ENCODE assay signal across 9 cellular contexts in genomic region chr9:6024035-6024554, GRCh38. TPM values are rescaled to one million over a fixed set of nuclear protein-coding genes. Genes with fewer than 3 reads are reported as not detected.
A peak's percentile ranks its signal among the peaks of the same experiment; 100 is the strongest.
DNase-seq lines count a peak whose midpoint lies in the region; ATAC-seq, FAIRE-seq and TF ChIP-seq lines count a peak whose summit lies in the region.
"Had no signal": no experiment of that assay in that cellular context is flagged by ENCODE, and none has a peak within 500 bp of the region (broad histone marks: within the 10 kb centered on the region; RNA-seq: fewer than 3 reads in every experiment).

No MANE protein-coding gene starts in this region.

- peak overlapping the region; percentile 94 for H3K4me2 ChIP-seq in IMR-90 (ENCODE audit: low read depth, low read length)
- peak overlapping the region; percentile 68 for H3K4me2 ChIP-seq in keratinocyte (ENCODE audit: control insufficient read depth, extremely low read depth, insufficient read depth, low read depth, low read length)

- no peak overlapping the region for H3K14ac ChIP-seq in IMR-90 (replicated peaks; ENCODE audit: low read depth, low read length)

- ATAC-seq in GM18858 (IDR thresholded peaks at IDR 0.05; ENCODE audit: unreplicated experiment) (peak; percentile 68), IMR-90 (ENCODE audit: low read depth) (peak; percentile 51; the same call in 1 of the 2 replicates)

- H3K79me2 ChIP-seq in keratinocyte (ENCODE audit: control insufficient read depth, insufficient read depth, low read length): no peaks in the 10 kb centered on the region

- no peak overlapping the region for H3K4ac ChIP-seq in IMR-90 (ENCODE audit: low read depth, low read length)

- H3K9ac ChIP-seq in IMR-90 (ENCODE audit: low read depth, low read length) (0 out of 2 replicates have a peak overlapping the region, but pooled peaks have one; percentile 51), keratinocyte (ENCODE audit: control insufficient read depth, extremely low read depth, insufficient read depth, low read length) (no peak overlapping the region)

- no peaks in the 10 kb centered on the region for H3K79me1 ChIP-seq in IMR-90 (ENCODE audit: low read depth in 1 of 2, low read length in 2 of 2)

- WGBS in IMR-90 (ENCODE audit: extremely low coverage in 2 of 2, insufficient read length in 1 of 2), 2 experiments: no CpG with 5 or more reads among the region's 4 CpGs

- in situ Hi-C loops in IMR-90 (cut with MboI; ENCODE audit: low sequenced_read_pairs): no loop called here

- no peaks in the 10 kb centered on the region for H3K9me1 ChIP-seq in IMR-90 (ENCODE audit: insufficient read depth, low read length)
- no peaks in the 10 kb centered on the region for H3K9me1 ChIP-seq in keratinocyte (ENCODE audit: control insufficient read depth, extremely low read depth, insufficient read depth, low read length)

- H2BK15ac ChIP-seq in IMR-90 (ENCODE audit: low read depth, low read length): no peak overlapping the region

- no peak overlapping the region for H2BK120ac ChIP-seq in IMR-90 (ENCODE audit: low read depth, low read length)

- POLR2A ChIA-PET in IMR-90 (lab: Charles Lee; ENCODE audit: unreplicated experiment): interaction anchor here (0.5 kb wide), 1 partner anchor 1031 kb away, joined by 3 read pairs; no protein-coding TSS in a partner anchor

- peak; percentile 42 for DNase-seq in D341Med (ENCODE audit: low spot score)
- DNase-seq in IMR-90: no peak
- no peak for DNase-seq in keratinocyte (ENCODE audit: low read depth, low spot score)
- DNase-seq in urothelium cell line (ENCODE audit: low spot score): peak; percentile 15
- DNase-seq in RCC 7860 (ENCODE audit: low spot score): no peak
- DNase-seq in activated effector memory CD4-positive, alpha-beta T cell treated with Interleukin-2 at 50 U/mL for 16 hours: no peak

- H3K27ac ChIP-seq in IMR-90 (ENCODE audit: insufficient read depth, low read length): no peak overlapping the region
- no peak overlapping the region for H3K27ac ChIP-seq in keratinocyte (ENCODE audit: control insufficient read depth, insufficient read depth, low read length)
- H3K27ac ChIP-seq: skin epidermis had no signal

- H2BK20ac ChIP-seq in IMR-90 (ENCODE audit: low read depth, low read length): no peak overlapping the region

- no peak overlapping the region for H2AK5ac ChIP-seq in IMR-90 (ENCODE audit: low read depth, low read length)

- H3K18ac ChIP-seq in IMR-90 (ENCODE audit: low read depth, low read length): no peak overlapping the region

- CTCF ChIA-PET in IMR-90 (lab: Yijun Ruan, JAX): interaction anchor here (0.7 to 1.1 kb wide), 2 partner anchors 191 to 739 kb away, joined by 3 read pairs; partner anchors contain the start of gene ERMP1

- H4K5ac ChIP-seq in IMR-90 (ENCODE audit: low read depth, low read length): no peak overlapping the region

- no peak overlapping the region for H3K23ac ChIP-seq in IMR-90 (ENCODE audit: low read depth, low read length)

- no peaks in the 10 kb centered on the region for H3K36me3 ChIP-seq in IMR-90 (ENCODE audit: control insufficient read depth, insufficient read depth, low read length)
- H3K36me3 ChIP-seq in keratinocyte (ENCODE audit: control insufficient read depth in 2 of 2, extremely low read depth in 1 of 2, insufficient read depth in 2 of 2, low read length in 2 of 2): no peaks in the 10 kb centered on the region

- no peaks in the 10 kb centered on the region for H3K9me3 ChIP-seq in IMR-90 (ENCODE audit: control insufficient read depth, insufficient read depth, low read length)
- H3K9me3 ChIP-seq in keratinocyte (ENCODE audit: control insufficient read depth, low read depth, low read length): no peaks in the 10 kb centered on the region

- H3K27me3 ChIP-seq in IMR-90 (ENCODE audit: control insufficient read depth, insufficient read depth, low read length): peaks cover 8% of the 10 kb centered on the region
- H3K27me3 ChIP-seq in keratinocyte (ENCODE audit: control insufficient read depth, extremely low read depth, insufficient read depth, low read length): no peaks in the 10 kb centered on the region

- H3K56ac ChIP-seq in IMR-90 (ENCODE audit: extremely low read depth, insufficient read depth, low read length): no peak overlapping the region

- dilution Hi-C loops in IMR-90 (cut with HindIII; ENCODE audit: low sequenced_read_pairs, unreplicated experiment) (no loop called here), keratinocyte (cut with MboI; ENCODE audit: extremely low pct_ligation_motif_present, low sequenced_read_pairs) (no loop called here)

- TF ChIP-seq CTCF in IMR-90 (conservative IDR thresholded peaks at IDR 0.05; ENCODE audit: low read depth, low read length) (peak; percentile 28; the same call in 1 of the 2 replicates), WI38 (IDR thresholded peaks at IDR 0.05; ENCODE audit: low read depth, low read length) (peak; percentile 52), keratinocyte (optimal IDR thresholded peaks at IDR 0.05 in 1 of 3, IDR thresholded peaks at IDR 0.05 in 1 of 3, conservative IDR thresholded peaks at IDR 0.05 in 1 of 3; ENCODE audit: extremely low read depth in 1 of 3, insufficient read depth in 2 of 3, low read length in 3 of 3) (peak; percentile 34 to 61 (median 59))

- TF ChIP-seq POLR2A in IMR-90 (IDR thresholded peaks at IDR 0.05; ENCODE audit: low read depth, low read length): no peak

- H4K91ac ChIP-seq in IMR-90 (ENCODE audit: insufficient read depth, low read depth, low read length): no peak overlapping the region

- FAIRE-seq in keratinocyte (lab: Jason Lieb, UNC) (no peak), urothelium cell line (lab: Jason Lieb, UNC) (no peak), RCC 7860 (lab: Jason Lieb, UNC) (no peak)

- no peak overlapping the region for H4K8ac ChIP-seq in IMR-90 (ENCODE audit: low read depth in 2 of 2, low read length in 2 of 2)

- H4K20me1 ChIP-seq in IMR-90 (ENCODE audit: insufficient read depth, low read length): no peaks in the 10 kb centered on the region
- no peaks in the 10 kb centered on the region for H4K20me1 ChIP-seq in keratinocyte (ENCODE audit: control insufficient read depth, extremely low read depth, insufficient read depth, low read length)

- intact Hi-C loops in IMR-90 (cut with micrococcal nuclease): no loop called here

- peak overlapping the region; percentile 89 for H2AFZ ChIP-seq in IMR-90 (replicated peaks; ENCODE audit: low read length, poor library complexity)
- peak overlapping the region; percentile 85 for H2AFZ ChIP-seq in keratinocyte (ENCODE audit: control insufficient read depth, low read length)

- no peak overlapping the region for H2AK9ac ChIP-seq in IMR-90 (replicated peaks; ENCODE audit: low read depth, low read length, poor library complexity)

- BruUV-seq in IMR-90 (replicated peaks; lab: Mats Ljungman, UMichigan): no TSS peak

- H2BK5ac ChIP-seq in IMR-90 (ENCODE audit: low read depth, low read length, poor library complexity, severe bottlenecking): no peak overlapping the region

- no peak overlapping the region for H3K4me3 ChIP-seq in IMR-90 (ENCODE audit: insufficient read depth, low read depth, low read length)
- 0 out of 2 replicates have a peak overlapping the region, but pooled peaks have one; percentile 12 for H3K4me3 ChIP-seq in WI38 (ENCODE audit: low read depth, low read length)
- no peak overlapping the region for H3K4me3 ChIP-seq in keratinocyte (ENCODE audit: control insufficient read depth in 2 of 3, extremely low read depth in 1 of 3, insufficient read depth in 2 of 3, low read depth in 1 of 3, low read length in 3 of 3)
- H3K4me3 ChIP-seq: skin epidermis had no signal

- no peak for TF ChIP-seq RAD21 in IMR-90 (IDR thresholded peaks at IDR 0.05; ENCODE audit: low read length)

- no peaks in the 10 kb centered on the region for H3K4me1 ChIP-seq in IMR-90 (ENCODE audit: control insufficient read depth, insufficient read depth, low read length)
- peaks cover 2% of the 10 kb centered on the region for H3K4me1 ChIP-seq in keratinocyte (ENCODE audit: control insufficient read depth, extremely low read depth, insufficient read depth, low read length)

TF ChIP-seq in IMR-90, 13 proteins besides CTCF, POLR2A, EP300 and RAD21:
- TF ChIP-seq CHD1 (IDR thresholded peaks at IDR 0.05; ENCODE audit: low read depth, low read length) (no peak), RFX5 (IDR thresholded peaks at IDR 0.05; ENCODE audit: low read depth, low read length) (no peak), MXI1 (IDR thresholded peaks at IDR 0.05; ENCODE audit: borderline replicate concordance, low read depth, low read length) (no peak), ELK1 (IDR thresholded peaks at IDR 0.05; ENCODE audit: borderline replicate concordance, low read depth, low read length) (no peak), FOS (IDR thresholded peaks at IDR 0.05; ENCODE audit: low read depth, low read length) (no peak), CEBPB (IDR thresholded peaks at IDR 0.05; ENCODE audit: low read depth, low read length) (no peak), NFE2L2 (IDR thresholded peaks at IDR 0.05; ENCODE audit: low read depth, low read length) (no peak)

RNA-seq across cellular contexts. Expression of gene RANBP6, which starts 8.7 kb away (rescaled TPM):
- total RNA-seq in IMR-90 (2012; rRNA removed): 42.3 and 67.2 TPM in 2 replicates
- 6.1 and 7.5 TPM in 2 replicates for polyA plus RNA-seq in IMR-90 (2012; rRNA removed)
- 1.3 and 1.9 TPM in 2 replicates for polyA plus RNA-seq in IMR-90 (2012; cell fraction: cytosol; rRNA removed)
- polyA plus RNA-seq in IMR-90 (2012; cell fraction: nucleus; rRNA removed; ENCODE audit: low replicate concordance): 0.64 and 3.3 TPM in 2 replicates
- polyA plus RNA-seq in keratinocyte: 7.4 to 14.7 TPM (median 10.9 TPM) in 3 replicates
- polyA plus RNA-seq in keratinocyte (2011; ENCODE audit: low read depth): 8.6 TPM
- polyA plus RNA-seq in keratinocyte (2011; cell fraction: cytosol; rRNA removed): 3.5 and 7.3 TPM in 2 replicates
- polyA plus RNA-seq in keratinocyte (2011; cell fraction: nucleus; rRNA removed): 10.4 and 17.0 TPM in 2 replicates
- polyA plus RNA-seq in keratinocyte (2012; ENCODE audit: low replicate concordance): 8.2 and 11.9 TPM in 2 replicates
- 2.6 to 18.6 TPM (median 9.9 TPM) in 3 replicates for polyA minus RNA-seq in keratinocyte
- 13.6 TPM for polyA minus RNA-seq in keratinocyte (2011; cell fraction: cytosol; rRNA and poly(A)+ RNA removed)
- polyA minus RNA-seq in keratinocyte (2011; cell fraction: nucleus; rRNA and poly(A)+ RNA removed): 10.6 and 22.0 TPM in 2 replicates

Comparison
In these comparisons a context has a peak if more than half of its experiments do, and no peak if none do; other contexts are left out.
1. DNase-seq: peak in D341Med (single experiment) and urothelium cell line (single experiment); none in IMR-90 (single experiment), keratinocyte (single experiment), RCC 7860 (single experiment) and activated effector memory CD4-positive, alpha-beta T cell treated with Interleukin-2 at 50 U/mL for 16 hours (single experiment).
2. Peak in every context shown above with its lines, with median percentiles within 50 percentile points of each other: CTCF ChIP-seq.